ENCODE assay signal across 14 cellular contexts in the genomic region with DNA sequence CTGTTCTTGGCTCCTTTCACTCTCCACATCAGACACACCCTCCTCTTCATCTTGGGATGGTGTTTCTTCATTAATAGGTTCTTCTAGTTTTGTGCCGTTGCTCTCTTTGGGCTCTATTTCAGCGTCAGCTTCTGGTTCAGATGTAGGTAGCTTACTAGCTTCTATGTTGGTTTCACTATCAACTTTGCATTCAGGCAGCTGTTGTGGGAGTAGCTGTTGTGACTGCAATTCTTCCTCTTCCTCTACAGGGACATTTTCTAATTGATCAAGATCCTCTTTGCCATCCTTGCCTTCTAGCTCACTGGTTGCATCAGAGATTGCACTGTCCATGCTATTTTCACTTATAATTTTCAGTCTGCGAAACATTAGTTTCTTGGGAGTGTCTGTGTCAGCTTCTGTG.
DNase-seq lines count a peak whose midpoint lies in the region; ATAC-seq, FAIRE-seq and TF ChIP-seq lines count a peak whose summit lies in the region.
"Had no signal": no experiment of that assay in that cellular context is flagged by ENCODE, and none has a peak within 500 bp of the region (broad histone marks: within the 10 kb centered on the region; RNA-seq: fewer than 3 reads in every experiment).

No MANE protein-coding gene starts in this region.

- no peaks in the 10 kb centered on the region for H4K20me1 ChIP-seq in GM23338 (replicated peaks; ENCODE audit: insufficient read depth)

- H3K27me3 Mint-ChIP-seq in Calu3 (ENCODE audit: unreplicated experiment) (no peaks in the 10 kb centered on the region), GM23338 (ENCODE audit: insufficient read depth, low read depth, poor library complexity) (no peaks in the 10 kb centered on the region)
- H3K27me3 Mint-ChIP-seq in dendritic cell treated with granulocyte-macrophage colony-stimulating factor and Interleukin-4, amounts not matched to agents 40 ng/mL and 50 ng/mL, for 4 days: no peaks in the 10 kb centered on the region

- no peak overlapping the region for H3K27ac ChIP-seq in GM23338 (ENCODE audit: low read depth)
- H3K27ac ChIP-seq: colonic mucosa, thyroid gland had no signal

- no peaks in the 10 kb centered on the region for H3K9me3 Mint-ChIP-seq in Calu3 (ENCODE audit: low read depth, unreplicated experiment)
- no peaks in the 10 kb centered on the region for H3K9me3 Mint-ChIP-seq in dendritic cell treated with granulocyte-macrophage colony-stimulating factor and Interleukin-4, amounts not matched to agents 40 ng/mL and 50 ng/mL, for 4 days
- H3K9me3 Mint-ChIP-seq in GM23338: no peaks in the 10 kb centered on the region

- no peak for ATAC-seq in Right ventricle myocardium inferior
- no peak for ATAC-seq in GM23338
- ATAC-seq: left colon had no signal

- H3K4me1 ChIP-seq in GM23338 (ENCODE audit: insufficient read depth): no peaks in the 10 kb centered on the region
- H3K4me1 ChIP-seq: colonic mucosa had no signal

- peaks cover 18% of the 10 kb centered on the region for H3K36me3 Mint-ChIP-seq in Calu3 (ENCODE audit: insufficient read depth, unreplicated experiment)
- H3K36me3 Mint-ChIP-seq in dendritic cell treated with granulocyte-macrophage colony-stimulating factor and Interleukin-4, amounts not matched to agents 40 ng/mL and 50 ng/mL, for 4 days (ENCODE audit: low read depth): peaks cover 92% of the 10 kb centered on the region
- peaks cover 38% of the 10 kb centered on the region for H3K36me3 Mint-ChIP-seq in GM23338 (ENCODE audit: low read depth)

- CTCF ChIA-PET in Calu3 (lab: Charles Lee): interaction anchor here (0.5 kb wide), 1 partner anchor 51 kb away, joined by 3 read pairs; no protein-coding TSS in a partner anchor

- H3K4me1 Mint-ChIP-seq in Calu3 (ENCODE audit: low read depth, unreplicated experiment) (peaks cover 8% of the 10 kb centered on the region), GM23338 (no peaks in the 10 kb centered on the region)
- H3K4me1 Mint-ChIP-seq in dendritic cell treated with granulocyte-macrophage colony-stimulating factor and Interleukin-4, amounts not matched to agents 40 ng/mL and 50 ng/mL, for 4 days (ENCODE audit: low read depth): peaks cover 30% of the 10 kb centered on the region

- DNase-seq in Calu3 (no peak), GM19239 (ENCODE audit: insufficient read length, low spot score) (peak; percentile 19), NOMO-1 (lab: John Stamatoyannopoulos, UW; ENCODE audit: unreplicated experiment in 2 of 2) (peak; percentile 23 to 84), Right ventricle myocardium inferior (ENCODE audit: missing footprints) (no peak), NCI-H1048 (lab: John Stamatoyannopoulos, UW) (no peak), GM23338 (ENCODE audit: low spot score) (no peak), AG08396 (ENCODE audit: low spot score) (no peak)
- DNase-seq: colonic mucosa, foreskin fibroblast, left colon, NCI-H1105 treated with DMSO at 0.1 percent for 48 hours, posterior cingulate gyrus, thyroid gland had no signal

- no peak overlapping the region for H3K4me2 ChIP-seq in GM23338

- H3K9me2 ChIP-seq in GM23338 (ENCODE audit: insufficient read depth): no peaks in the 10 kb centered on the region

- H3K27ac Mint-ChIP-seq in Calu3 (ENCODE audit: unreplicated experiment) (no peak overlapping the region), GM23338 (no peak overlapping the region)
- H3K27ac Mint-ChIP-seq in dendritic cell treated with granulocyte-macrophage colony-stimulating factor and Interleukin-4, amounts not matched to agents 40 ng/mL and 50 ng/mL, for 4 days: peak overlapping the region; percentile 52

- peak; percentile 89 for FAIRE-seq in GM19239 (lab: Jason Lieb, UNC)

- TSS peak; percentile 68 for BruUV-seq in Calu3 (replicated peaks; lab: Mats Ljungman, UMichigan)

- peaks cover 15% of the 10 kb centered on the region; the same call in 1 of the 2 replicates for H3K36me3 ChIP-seq in GM23338 (ENCODE audit: insufficient read depth)

- H3K4me3 ChIP-seq in GM23338: no peak overlapping the region
- H3K4me3 ChIP-seq: colonic mucosa, thyroid gland had no signal

- no peak overlapping the region for H3K4me3 Mint-ChIP-seq in Calu3 (ENCODE audit: low read depth, unreplicated experiment)
- H3K4me3 Mint-ChIP-seq in dendritic cell treated with granulocyte-macrophage colony-stimulating factor and Interleukin-4, amounts not matched to agents 40 ng/mL and 50 ng/mL, for 4 days: no peak overlapping the region
- H3K4me3 Mint-ChIP-seq in GM23338: no peak overlapping the region

- no peaks in the 10 kb centered on the region for H3F3A ChIP-seq in GM23338 (replicated peaks; ENCODE audit: low read depth)

- TF ChIP-seq CTCF in Calu3 (IDR thresholded peaks at IDR 0.05; ENCODE audit: unreplicated experiment) (no peak), GM23338 (conservative IDR thresholded peaks at IDR 0.05; ENCODE audit: low read depth in 2 of 2) (no peak)

- no peak overlapping the region for H2AFZ ChIP-seq in GM23338

- intact Hi-C loops in Calu3 (cut with micrococcal nuclease; ENCODE audit: unreplicated experiment) (loop anchor here (10.0 kb wide), 1 partner anchor 241 kb away; no protein-coding TSS in a partner anchor), Right ventricle myocardium inferior (cut with DNase I) (no loop called here)
- intact Hi-C loops in dendritic cell treated with granulocyte-macrophage colony-stimulating factor and Interleukin-4, amounts not matched to agents 40 ng/mL and 50 ng/mL, for 4 days (cut with micrococcal nuclease): no loop called here

- no peaks in the 10 kb centered on the region for H3K27me3 ChIP-seq in GM23338 (ENCODE audit: insufficient read depth)
- H3K27me3 ChIP-seq: colonic mucosa, thyroid gland had no signal

- H3K79me2 ChIP-seq in GM23338 (replicated peaks; ENCODE audit: insufficient read depth): peaks cover 9% of the 10 kb centered on the region; the same call in 1 of the 2 replicates

TF ChIP-seq in GM23338, 12 proteins besides CTCF, POLR2A, EP300 and RAD21 (continues in another document):
- TF ChIP-seq, protein P1, sequence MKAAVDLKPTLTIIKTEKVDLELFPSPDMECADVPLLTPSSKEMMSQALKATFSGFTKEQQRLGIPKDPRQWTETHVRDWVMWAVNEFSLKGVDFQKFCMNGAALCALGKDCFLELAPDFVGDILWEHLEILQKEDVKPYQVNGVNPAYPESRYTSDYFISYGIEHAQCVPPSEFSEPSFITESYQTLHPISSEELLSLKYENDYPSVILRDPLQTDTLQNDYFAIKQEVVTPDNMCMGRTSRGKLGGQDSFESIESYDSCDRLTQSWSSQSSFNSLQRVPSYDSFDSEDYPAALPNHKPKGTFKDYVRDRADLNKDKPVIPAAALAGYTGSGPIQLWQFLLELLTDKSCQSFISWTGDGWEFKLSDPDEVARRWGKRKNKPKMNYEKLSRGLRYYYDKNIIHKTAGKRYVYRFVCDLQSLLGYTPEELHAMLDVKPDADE (IDR thresholded peaks at IDR 0.05): no peak
- no peak for TF ChIP-seq JUNB (IDR thresholded peaks at IDR 0.05; ENCODE audit: unreplicated experiment)

Comparison
In these comparisons a context has a peak if more than half of its experiments do, and no peak if none do; other contexts are left out.
1. DNase-seq: peak in GM19239 (single experiment) and NOMO-1 (2 of 2); none in Calu3 (single experiment), Right ventricle myocardium inferior (single experiment), NCI-H1048 (single experiment), GM23338 (single experiment) and AG08396 (single experiment).